Comparison of ENCODE assay signal across 8 cellular contexts in genomic region chr2:169694894-169695260, GRCh38. TPM values are rescaled to one million over a fixed set of nuclear protein-coding genes. Genes with fewer than 3 reads are reported as not detected.
DNase-seq lines count a peak whose midpoint lies in the region; FAIRE-seq and TF ChIP-seq lines count a peak whose summit lies in the region.

No MANE protein-coding gene starts in this region.

- DNase-seq in Caco-2 (no peak), endothelial cell of umbilical vein (ENCODE audit: low read depth, low spot score) (no peak), ovary (no peak), EL (no peak), NCI-H1417 treated with DMSO at 0.1 percent for 48 hours (lab: John Stamatoyannopoulos, UW) (no peak), NCI-H1930 (lab: John Stamatoyannopoulos, UW) (no peak), activated gamma-delta T cell (lab: John Stamatoyannopoulos, UW) (no peak)

- peaks cover 9% of the 10 kb centered on the region for H3K36me3 Mint-ChIP-seq in Caco-2 (ENCODE audit: insufficient read depth, unreplicated experiment)

- H3K27me3 ChIP-seq in Caco-2 (replicated peaks; ENCODE audit: control insufficient read depth, insufficient read depth, low read length) (no peaks in the 10 kb centered on the region), OCI-LY3 (ENCODE audit: low read depth, low read length) (no peaks in the 10 kb centered on the region), endothelial cell of umbilical vein (ENCODE audit: control insufficient read depth in 2 of 2, insufficient read depth in 2 of 2, low read length in 2 of 2) (peaks cover 11 to 22% of the 10 kb centered on the region in 2 experiments), ovary (no peaks in the 10 kb centered on the region)

- no peaks in the 10 kb centered on the region for H3K36me3 ChIP-seq in Caco-2 (ENCODE audit: control insufficient read depth, insufficient read depth, low read length)
- peaks cover 11% of the 10 kb centered on the region for H3K36me3 ChIP-seq in OCI-LY3 (replicated peaks; ENCODE audit: low read depth, low read length)
- H3K36me3 ChIP-seq in endothelial cell of umbilical vein (ENCODE audit: control insufficient read depth in 2 of 2, extremely low read depth in 1 of 2, insufficient read depth in 2 of 2, low read length in 2 of 2): no peaks in the 10 kb centered on the region
- no peaks in the 10 kb centered on the region for H3K36me3 ChIP-seq in ovary

- H3K27me3 Mint-ChIP-seq in Caco-2 (ENCODE audit: insufficient read depth, unreplicated experiment): no peaks in the 10 kb centered on the region

- peaks cover 10% of the 10 kb centered on the region for H3K9me3 Mint-ChIP-seq in Caco-2 (ENCODE audit: unreplicated experiment)

- H3K9me3 ChIP-seq in Caco-2 (0 out of 2 replicates have a peak, but pooled peaks cover 4% of the 10 kb centered on the region), OCI-LY3 (ENCODE audit: insufficient read depth, low read length) (peaks cover 5% of the 10 kb centered on the region), endothelial cell of umbilical vein (replicated peaks; ENCODE audit: control insufficient read depth, insufficient read depth, low read length) (no peaks in the 10 kb centered on the region), ovary (no peaks in the 10 kb centered on the region)

- TF ChIP-seq EP300 in ovary (IDR thresholded peaks at IDR 0.05): no peak

- H3K4me3 ChIP-seq in Caco-2 (ENCODE audit: low read depth, low read length) (peak overlapping the region; percentile 79), OCI-LY3 (ENCODE audit: low read length) (peak overlapping the region; percentile 91), endothelial cell of umbilical vein (replicated peaks in 1 of 3; ENCODE audit: insufficient read depth in 1 of 3, low read depth in 1 of 3, low read length in 3 of 3) (peak overlapping the region; percentile 21 to 87 (median 85)), ovary (peak overlapping the region; percentile 86)

- H3K9ac ChIP-seq in OCI-LY3 (ENCODE audit: low read length): peak overlapping the region; percentile 76
- peak overlapping the region; percentile 86 for H3K9ac ChIP-seq in endothelial cell of umbilical vein (replicated peaks; ENCODE audit: extremely low read depth, insufficient read depth, low read length)

- peak overlapping the region; percentile 98 for H3K27ac Mint-ChIP-seq in Caco-2 (ENCODE audit: unreplicated experiment)

- H2AFZ ChIP-seq in OCI-LY3 (ENCODE audit: low read depth, low read length) (peak overlapping the region; percentile 99), endothelial cell of umbilical vein (ENCODE audit: low read depth, low read length) (peak overlapping the region; percentile 61)

- H3K79me2 ChIP-seq in OCI-LY3 (ENCODE audit: low read length) (0 out of 2 replicates have a peak, but pooled peaks cover 5% of the 10 kb centered on the region), endothelial cell of umbilical vein (ENCODE audit: control insufficient read depth, insufficient read depth, low read length) (no peaks in the 10 kb centered on the region)

- dilution Hi-C loops in endothelial cell of umbilical vein (cut with MboI; ENCODE audit: extremely low pct_ligation_motif_present, low sequenced_read_pairs): no loop called here

- TF ChIP-seq CTCF in Caco-2 (IDR thresholded peaks at IDR 0.05; ENCODE audit: insufficient read depth in 1 of 2, low read depth in 1 of 2, low read length in 1 of 2, severe bottlenecking in 1 of 2, unreplicated experiment in 1 of 2) (no peak), OCI-LY3 (IDR thresholded peaks at IDR 0.05; ENCODE audit: low read depth, low read length) (no peak), endothelial cell of umbilical vein (IDR thresholded peaks at IDR 0.05; ENCODE audit: extremely low read depth in 1 of 2, insufficient read depth in 1 of 2, low read depth in 1 of 2, low read length in 2 of 2) (no peak), ovary (IDR thresholded peaks at IDR 0.05) (no peak)

- CTCF ChIA-PET in Caco-2 (lab: Charles Lee) (no interaction called here), endothelial cell of umbilical vein (lab: Charles Lee) (no interaction called here)

- H3K4me1 ChIP-seq in Caco-2: peaks cover 9% of the 10 kb centered on the region; the same call in 1 of the 2 replicates
- peaks cover 12% of the 10 kb centered on the region for H3K4me1 ChIP-seq in OCI-LY3 (ENCODE audit: low read length)
- peaks cover 8% of the 10 kb centered on the region for H3K4me1 ChIP-seq in endothelial cell of umbilical vein (ENCODE audit: control insufficient read depth, extremely low read depth, insufficient read depth, low read length)
- H3K4me1 ChIP-seq in ovary (ENCODE audit: insufficient read depth): no peaks in the 10 kb centered on the region

- intact Hi-C loops in Caco-2 (cut with micrococcal nuclease; ENCODE audit: unreplicated experiment): loop anchor here (1.0 to 2.0 kb wide), 2 partner anchors 20 to 38 kb away; partner anchors contain the start of gene KLHL23
- intact Hi-C loops in endothelial cell of umbilical vein (cut with micrococcal nuclease): loop anchor here (2.0 to 5.0 kb wide), 3 partner anchors 22 to 123 kb away; partner anchors contain the start of genes FASTKD1 and KLHL23
- intact Hi-C loops in ovary (cut with DNase I): no loop called here

- FAIRE-seq in endothelial cell of umbilical vein (lab: Jason Lieb, UNC): no peak

- 29 to 33% (median 32%) methylated on average over 8 of the region's 8 CpGs for WGBS in ovary, 3 donors

- TF ChIP-seq POLR2A in endothelial cell of umbilical vein (IDR thresholded peaks at IDR 0.05; ENCODE audit: low read depth, low read length): no peak
- TF ChIP-seq POLR2A in ovary (IDR thresholded peaks at IDR 0.05): no peak

- H3K4me3 Mint-ChIP-seq in Caco-2 (ENCODE audit: unreplicated experiment): peak overlapping the region; percentile 87

- H3K9me1 ChIP-seq in endothelial cell of umbilical vein (replicated peaks; ENCODE audit: control insufficient read depth, extremely low read depth, insufficient read depth, low read length): no peaks in the 10 kb centered on the region

- POLR2A ChIA-PET in Caco-2 (lab: Charles Lee): interaction anchor here (0.5 to 1.1 kb wide), 5 partner anchors 9 to 110 kb away, joined by 3 to 6 read pairs (median 3); partner anchors contain the start of gene PPIG
- POLR2A ChIA-PET in endothelial cell of umbilical vein (lab: Charles Lee): no interaction called here

- BruUV-seq in Caco-2 (replicated peaks; lab: Mats Ljungman, UMichigan) (no TSS peak), endothelial cell of umbilical vein (replicated peaks; lab: Mats Ljungman, UMichigan) (no TSS peak)

- H3K4me1 Mint-ChIP-seq in Caco-2 (ENCODE audit: low read depth, unreplicated experiment): peaks cover 9% of the 10 kb centered on the region

- H4K20me1 ChIP-seq in OCI-LY3 (ENCODE audit: insufficient read depth, low read length) (no peaks in the 10 kb centered on the region), endothelial cell of umbilical vein (replicated peaks; ENCODE audit: control insufficient read depth, extremely low read depth, insufficient read depth, low read length) (no peaks in the 10 kb centered on the region)

- H3K27ac ChIP-seq in OCI-LY3 (ENCODE audit: low read length) (peak overlapping the region; percentile 42; the same call in 1 of the 2 replicates), endothelial cell of umbilical vein (ENCODE audit: insufficient read depth, low read depth, low read length) (peak overlapping the region; percentile 64), ovary (peak overlapping the region; percentile 19 to 69)

- H3K4me2 ChIP-seq in OCI-LY3 (ENCODE audit: low read length) (peak overlapping the region; percentile 86), endothelial cell of umbilical vein (ENCODE audit: insufficient read depth, low read length) (peak overlapping the region; percentile 90)

TF ChIP-seq in endothelial cell of umbilical vein, 7 proteins besides CTCF, POLR2A, EP300 and RAD21 (continues in another document):
- TF ChIP-seq POLR2AphosphoS5 (IDR thresholded peaks at IDR 0.05; ENCODE audit: insufficient read depth, low read depth, low read length) (no peak), EZH2 (IDR thresholded peaks at IDR 0.05; ENCODE audit: borderline replicate concordance, low read depth, low read length, severe bottlenecking) (no peak), MYC (IDR thresholded peaks at IDR 0.05; ENCODE audit: low read depth, low read length) (no peak)

RNA-seq across cellular contexts. Expression of gene PHOSPHO2, which starts 0.6 kb away (rescaled TPM):
- total RNA-seq in Caco-2 (2022) (5.0 and 5.5 TPM in 2 replicates), endothelial cell of umbilical vein (2.7 TPM in 2 replicates), ovary (1 to 10 TPM; 5.4 to 7.9 (median 6.3) TPM)
- polyA plus RNA-seq in endothelial cell of umbilical vein (0.45 and 0.69 TPM in 2 replicates), ovary (1 to 10 TPM; 2.4 to 3.6 TPM)
- polyA plus RNA-seq in endothelial cell of umbilical vein (2011; cell fraction: cytosol; rRNA removed): 1.0 and 1.1 TPM in 2 replicates
- polyA plus RNA-seq in endothelial cell of umbilical vein (2011; cell fraction: nucleus; rRNA removed): 2.1 and 2.6 TPM in 2 replicates
- polyA plus RNA-seq in endothelial cell of umbilical vein (2012): 1.6 and 2.1 TPM in 2 replicates
- 0.55 and 0.66 TPM in 2 replicates for polyA minus RNA-seq in endothelial cell of umbilical vein
- 3.1 TPM for polyA minus RNA-seq in endothelial cell of umbilical vein (2011; cell fraction: cytosol; rRNA and poly(A)+ RNA removed)
- 2.6 and 3.1 TPM in 2 replicates for polyA minus RNA-seq in endothelial cell of umbilical vein (2011; cell fraction: nucleus; rRNA and poly(A)+ RNA removed)

RNA-seq across cellular contexts. Expression of gene CFAP210, which starts 0.7 kb away (rescaled TPM):
- total RNA-seq in Caco-2 (2022) (not detected in 2 replicates), endothelial cell of umbilical vein (not detected in 2 replicates), ovary (1 to 10 TPM in 4 of 7 donors, under 1 TPM in 2, not detected in 1; 0.35 to 2.8 (median 1.4) TPM)
- polyA plus RNA-seq in endothelial cell of umbilical vein (not detected in 2 replicates), ovary (under 1 TPM; 0.07 to 0.18 TPM)
- polyA plus RNA-seq in endothelial cell of umbilical vein (2011; cell fraction: cytosol; rRNA removed): not detected in 2 replicates
- not detected in 2 replicates for polyA plus RNA-seq in endothelial cell of umbilical vein (2011; cell fraction: nucleus; rRNA removed)
- polyA plus RNA-seq in endothelial cell of umbilical vein (2012): not detected in 2 replicates
- polyA minus RNA-seq in endothelial cell of umbilical vein: not detected in 2 replicates
- not detected for polyA minus RNA-seq in endothelial cell of umbilical vein (2011; cell fraction: cytosol; rRNA and poly(A)+ RNA removed)
- polyA minus RNA-seq in endothelial cell of umbilical vein (2011; cell fraction: nucleus; rRNA and poly(A)+ RNA removed): not detected in 2 replicates

RNA-seq across cellular contexts. Expression of gene KLHL23, which starts 38.8 kb away (rescaled TPM):
- total RNA-seq in Caco-2 (2022) (19.1 and 20.6 TPM in 2 replicates), endothelial cell of umbilical vein (11.2 and 13.4 TPM in 2 replicates), ovary (10 to 100 TPM; 14.7 to 27.4 (median 19.3) TPM)
- polyA plus RNA-seq in endothelial cell of umbilical vein (4.0 and 4.4 TPM in 2 replicates), ovary (10 to 100 TPM; 10.2 to 23.0 TPM)
- polyA plus RNA-seq in endothelial cell of umbilical vein (2011; cell fraction: cytosol; rRNA removed): 5.1 and 6.1 TPM in 2 replicates
- 6.1 and 7.7 TPM in 2 replicates for polyA plus RNA-seq in endothelial cell of umbilical vein (2011; cell fraction: nucleus; rRNA removed)
- 8.2 and 10.4 TPM in 2 replicates for polyA plus RNA-seq in endothelial cell of umbilical vein (2012)
- polyA minus RNA-seq in endothelial cell of umbilical vein: 13.0 and 19.4 TPM in 2 replicates
- 11.7 TPM for polyA minus RNA-seq in endothelial cell of umbilical vein (2011; cell fraction: cytosol; rRNA and poly(A)+ RNA removed)
- 15.9 and 16.4 TPM in 2 replicates for polyA minus RNA-seq in endothelial cell of umbilical vein (2011; cell fraction: nucleus; rRNA and poly(A)+ RNA removed)

Comparison
In these comparisons a context has a peak if more than half of its experiments do, and no peak if none do; other contexts are left out.
1. intact Hi-C loops: an anchor here in Caco-2 (1.0 to 2.0 kb wide) and endothelial cell of umbilical vein (2.0 to 5.0 kb wide); none called in ovary.